22 cellular contexts compared by ENCODE assay signal in the genomic region with DNA sequence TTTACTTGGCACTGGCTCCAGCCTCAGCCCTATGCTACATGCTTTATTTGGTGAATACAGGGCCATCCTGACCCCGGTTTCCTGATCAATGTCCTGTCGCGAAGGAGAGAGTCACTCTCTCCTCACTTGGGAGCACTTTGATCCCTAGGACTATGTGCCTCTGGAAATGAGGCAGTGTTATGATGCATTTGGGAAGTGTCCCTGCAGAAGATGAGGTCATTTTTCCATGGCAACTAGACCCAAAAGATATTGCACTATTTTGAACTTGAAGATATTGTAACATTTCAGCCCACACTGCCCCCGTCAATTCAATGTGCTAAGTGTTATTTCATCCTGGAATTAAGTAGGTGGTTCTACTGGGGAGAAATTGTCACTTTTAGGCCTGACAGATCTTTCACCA.
DNase-seq lines count a peak whose midpoint lies in the region; ATAC-seq and TF ChIP-seq lines count a peak whose summit lies in the region.
"Had no signal": no experiment of that assay in that cellular context is flagged by ENCODE, and none has a peak within 500 bp of the region (broad histone marks: within the 10 kb centered on the region; RNA-seq: fewer than 3 reads in every experiment).

No MANE protein-coding gene starts in this region.

- DNase-seq in colonic mucosa (no peak), left ventricle myocardium inferior (no peak), sciatic nerve (ENCODE audit: low spot score) (no peak), NCI-H187 treated with DMSO at 0.1 percent for 48 hours (lab: John Stamatoyannopoulos, UW) (no peak), MG63 (no peak), mucosa of gallbladder (ENCODE audit: low spot score) (no peak)
- DNase-seq: activated CD4-positive, alpha-beta memory T cell treated with anti-CD3 and anti-CD28 coated beads, Interleukin-2, amount 10 ng/mL, durations not matched to agents 7 days and 5 days; activated naive CD4-positive, alpha-beta T cell treated with anti-CD3 and anti-CD28 coated beads, Interleukin-2, amount 10 ng/mL, durations not matched to agents 7 days and 5 days; activated T-cell treated with anti-CD3 and anti-CD28 coated beads, Interleukin-2, amount 50 U/mL, for 1 hour; HFFc6; NCI-H1105 treated with DMSO at 0.1 percent for 48 hours; NCI-H2171; OCI-M1; stimulated activated CD4-positive, alpha-beta T cell treated with anti-CD3 and anti-CD28 coated beads, Interleukin-15, amount 100 ng/mL, for 24 hours; stimulated activated naive B cell treated with anti-CD40 and anti-IgM and Interleukin-4, amounts not matched to agents 10 μg/mL and 1 μg/mL and 100 μg/mL, for 72 hours; T-helper 17 cell had no signal

- H3K36me3 ChIP-seq in colonic mucosa = no peaks in the 10 kb centered on the region
- H3K36me3 ChIP-seq in left ventricle myocardium inferior = peaks cover 5% of the 10 kb centered on the region
- peaks cover 62% of the 10 kb centered on the region for H3K36me3 ChIP-seq in MG63
- H3K36me3 ChIP-seq: prostate gland, SJSA1 had no signal

- H3K4me3 ChIP-seq in colonic mucosa (no peak overlapping the region), left ventricle myocardium inferior (no peak overlapping the region), MG63 (no peak overlapping the region)
- H3K4me3 ChIP-seq: coronary artery, prostate gland, SJSA1 had no signal

- H3K9me3 ChIP-seq in colonic mucosa = no peaks in the 10 kb centered on the region
- no peaks in the 10 kb centered on the region for H3K9me3 ChIP-seq in left ventricle myocardium inferior (replicated peaks)
- no peaks in the 10 kb centered on the region for H3K9me3 ChIP-seq in MG63
- H3K9me3 ChIP-seq: prostate gland, SJSA1 had no signal

- H3K27me3 ChIP-seq in colonic mucosa = no peaks in the 10 kb centered on the region
- peaks cover 12% of the 10 kb centered on the region for H3K27me3 ChIP-seq in left ventricle myocardium inferior (ENCODE audit: low read depth)
- H3K27me3 ChIP-seq in MG63 = no peaks in the 10 kb centered on the region
- H3K27me3 ChIP-seq: SJSA1 had no signal

- H3K9ac ChIP-seq in colonic mucosa (ENCODE audit: low read depth in 2 of 2, low read length in 2 of 2) = peak overlapping the region in 1 of 2 donors; percentile 57

- TF ChIP-seq CTCF in C4-2B (conservative IDR thresholded peaks at IDR 0.05) (no peak), colonic mucosa (IDR thresholded peaks at IDR 0.05) (no peak), left ventricle myocardium inferior (IDR thresholded peaks at IDR 0.05; ENCODE audit: borderline replicate concordance) (no peak)

- peaks cover 4% of the 10 kb centered on the region for H3K4me1 ChIP-seq in colonic mucosa
- H3K4me1 ChIP-seq in left ventricle myocardium inferior = no peaks in the 10 kb centered on the region
- H3K4me1 ChIP-seq: SJSA1 had no signal

- ATAC-seq in sciatic nerve (peak; percentile 95), GM18858 (IDR thresholded peaks at IDR 0.05; ENCODE audit: unreplicated experiment) (no peak)
- ATAC-seq: natural killer cell treated with Interleukin-12 subunit alpha and Interleukin-12 subunit beta and Interleukin-15 and Interleukin-18, amount 100 ng/mL, for 72 hours; stimulated activated naive B cell treated with anti-CD40 and anti-IgM and Interleukin-4, amounts not matched to agents 10 μg/mL and 1 μg/mL and 100 μg/mL, for 72 hours; T-helper 17 cell had no signal

- intact Hi-C loops in colonic mucosa (cut with DNase I) (no loop called here), left ventricle myocardium inferior (cut with micrococcal nuclease) (no loop called here), sciatic nerve (cut with DNase I) (no loop called here)

- H3K27ac ChIP-seq in C4-2B (peak overlapping the region; percentile 76; the same call in 1 of the 2 replicates), colonic mucosa (peak overlapping the region; percentile 72), left ventricle myocardium inferior (replicated peaks) (peak overlapping the region; percentile 28)
- H3K27ac ChIP-seq: prostate gland, SJSA1 had no signal
